22 cellular contexts compared by ENCODE assay signal in the genomic region with DNA sequence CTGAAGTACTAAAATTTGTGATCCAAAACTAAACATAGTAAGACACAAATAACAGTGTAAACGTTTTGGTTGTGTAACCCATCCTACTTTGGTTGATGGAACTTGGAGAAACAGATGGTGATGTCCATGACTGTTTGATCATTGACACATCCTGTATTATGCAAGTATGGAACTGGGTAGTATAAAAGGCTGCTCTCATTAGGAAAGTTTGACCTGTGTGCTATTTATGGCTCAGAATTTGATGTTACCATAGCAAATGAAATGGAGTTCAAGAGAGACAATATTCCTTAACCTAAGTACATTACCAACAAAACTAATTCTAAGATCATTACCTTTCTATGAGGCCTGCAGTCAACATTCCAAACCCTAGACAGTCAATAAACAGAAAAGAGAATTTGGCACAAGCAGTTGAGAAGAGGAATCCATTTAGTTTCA. TPM values are rescaled to one million over a fixed set of nuclear protein-coding genes. Genes with fewer than 3 reads are reported as not detected.
DNase-seq lines count a peak whose midpoint lies in the region; ATAC-seq and TF ChIP-seq lines count a peak whose summit lies in the region.
"Had no signal": no experiment of that assay in that cellular context is flagged by ENCODE, and none has a peak within 500 bp of the region (broad histone marks: within the 10 kb centered on the region; RNA-seq: fewer than 3 reads in every experiment).

No MANE protein-coding gene starts in this region.

- H3K27me3 ChIP-seq in breast epithelium (no peaks in the 10 kb centered on the region), PC-3 (ENCODE audit: low read length) (no peaks in the 10 kb centered on the region), endodermal cell (ENCODE audit: control insufficient read depth, insufficient read depth, low read length, poor library complexity, severe bottlenecking) (no peaks in the 10 kb centered on the region)

- H3K4me3 Mint-ChIP-seq in MCF 10A (ENCODE audit: unreplicated experiment) (no peak overlapping the region), endodermal cell (no peak overlapping the region)
- H3K4me3 Mint-ChIP-seq: activated T-cell treated with anti-CD3 and anti-CD28 coated beads, Interleukin-2, amount 50 U/mL, for 72 hours; GM23338; nephron; stimulated activated naive CD8-positive, alpha-beta T cell treated with anti-CD3 and anti-CD28 coated beads, Interleukin-15, Interleukin-2, amounts not matched to agents 100 ng/mL and 50 ng/mL, for 24 hours had no signal

- H3K9me3 ChIP-seq in breast epithelium, result no peaks in the 10 kb centered on the region
- H3K9me3 ChIP-seq in PC-3 (ENCODE audit: low read length), result no peaks in the 10 kb centered on the region
- H3K9me3 ChIP-seq in endodermal cell (ENCODE audit: control insufficient read depth, low read length), result no peaks in the 10 kb centered on the region

- H3K4me3 ChIP-seq in breast epithelium (no peak overlapping the region), PC-3 (ENCODE audit: low read length) (no peak overlapping the region), endodermal cell (ENCODE audit: low read length) (no peak overlapping the region)
- H3K4me3 ChIP-seq: GM23338, SK-N-MC had no signal

- H3K36me3 ChIP-seq in breast epithelium (no peaks in the 10 kb centered on the region), PC-3 (ENCODE audit: low read depth, low read length) (no peaks in the 10 kb centered on the region), endodermal cell (ENCODE audit: control insufficient read depth, insufficient read depth, low read length) (no peaks in the 10 kb centered on the region)

- no peak for TF ChIP-seq CTCF in MCF 10A (IDR thresholded peaks at IDR 0.05; ENCODE audit: unreplicated experiment)
- no peak for TF ChIP-seq CTCF in breast epithelium (IDR thresholded peaks at IDR 0.05)
- TF ChIP-seq CTCF in PC-3 (conservative IDR thresholded peaks at IDR 0.05; ENCODE audit: low read depth, low read length), result no peak
- TF ChIP-seq CTCF in endodermal cell (conservative IDR thresholded peaks at IDR 0.05), result no peak

- H3K27ac Mint-ChIP-seq in MCF 10A (ENCODE audit: low read depth, unreplicated experiment) (no peak overlapping the region), endodermal cell (no peak overlapping the region)
- H3K27ac Mint-ChIP-seq: activated T-cell treated with anti-CD3 and anti-CD28 coated beads, Interleukin-2, amount 50 U/mL, for 72 hours; GM23338; nephron; stimulated activated naive CD8-positive, alpha-beta T cell treated with anti-CD3 and anti-CD28 coated beads, Interleukin-15, Interleukin-2, amounts not matched to agents 100 ng/mL and 50 ng/mL, for 24 hours had no signal

- H3K79me2 ChIP-seq in PC-3 (ENCODE audit: low read length), result no peaks in the 10 kb centered on the region

- no peaks in the 10 kb centered on the region for H3K36me3 Mint-ChIP-seq in MCF 10A (ENCODE audit: insufficient read depth, unreplicated experiment)
- H3K36me3 Mint-ChIP-seq in endodermal cell (ENCODE audit: low read depth), result no peaks in the 10 kb centered on the region

- H4K20me1 ChIP-seq in PC-3 (ENCODE audit: low read length), result no peaks in the 10 kb centered on the region

- H3K27me3 Mint-ChIP-seq in MCF 10A (ENCODE audit: insufficient read depth, unreplicated experiment), result no peaks in the 10 kb centered on the region
- peaks cover 2% of the 10 kb centered on the region for H3K27me3 Mint-ChIP-seq in endodermal cell (ENCODE audit: insufficient read depth)
- H3K27me3 Mint-ChIP-seq: stimulated activated naive CD8-positive, alpha-beta T cell treated with anti-CD3 and anti-CD28 coated beads, Interleukin-15, Interleukin-2, amounts not matched to agents 100 ng/mL and 50 ng/mL, for 24 hours had no signal

- 0 out of 2 replicates have a peak overlapping the region, but pooled peaks have one; percentile 1 for H2AFZ ChIP-seq in PC-3 (ENCODE audit: low read length)
- H2AFZ ChIP-seq: GM23338 had no signal

- DNase-seq in MCF 10A (ENCODE audit: unreplicated experiment) (peak; percentile 47), breast epithelium (ENCODE audit: low spot score in 2 of 2) (no peak), PC-3 (peak; percentile 49), fibroblast of peridontal ligament (ENCODE audit: extremely low read depth) (peak; percentile 88), stromal cell of bone marrow (ENCODE audit: low read depth) (peak; percentile 44), endodermal cell (no peak), activated gamma-delta T cell (lab: John Stamatoyannopoulos, UW) (no peak)
- DNase-seq in activated T-cell treated with anti-CD3 and anti-CD28 coated beads, Interleukin-2, amount 50 U/mL, for 48 hours, result no peak
- DNase-seq: 8988T; activated CD4-positive, alpha-beta T cell treated with anti-CD3 and anti-CD28 coated beads, Interleukin-2, amount 50 U/mL, for 48 hours; activated T-cell treated with anti-CD3 and anti-CD28 coated beads, Interleukin-2, amount 50 U/mL, for 72 hours; central memory CD4-positive, alpha-beta T cell; COR-L47; effector CD4-positive, alpha-beta T cell; GDM1; NCI-H2029 treated with DMSO at 0.1 percent for 48 hours; NCI-H510A treated with DMSO at 0.1 percent for 48 hours; OCI-M1 had no signal

- H3K27ac ChIP-seq in breast epithelium, result no peak overlapping the region
- H3K27ac ChIP-seq in PC-3 (ENCODE audit: low read length), result no peak overlapping the region
- H3K27ac ChIP-seq in endodermal cell (ENCODE audit: low read depth, low read length), result no peak overlapping the region
- H3K27ac ChIP-seq: SK-N-MC had no signal

- no peaks in the 10 kb centered on the region for H3K9me2 ChIP-seq in PC-3 (replicated peaks; ENCODE audit: low read length)

- intact Hi-C loops in MCF 10A (cut with micrococcal nuclease), result no loop called here
- intact Hi-C loops in breast epithelium (cut with DNase I; ENCODE audit: low total_unique reads), result no loop called here
- intact Hi-C loops in PC-3 (cut with micrococcal nuclease), result no loop called here

- CTCF ChIA-PET in MCF 10A (lab: Yijun Ruan, JAX) (no interaction called here), PC-3 (lab: Charles Lee) (no interaction called here)

- H3K4me1 ChIP-seq in breast epithelium, result no peaks in the 10 kb centered on the region
- H3K4me1 ChIP-seq in PC-3 (ENCODE audit: insufficient read depth, low read length), result peaks cover 27% of the 10 kb centered on the region
- peaks cover 3% of the 10 kb centered on the region for H3K4me1 ChIP-seq in endodermal cell (ENCODE audit: control insufficient read depth, insufficient read depth, low read length)

- no peak overlapping the region for H3K4me2 ChIP-seq in PC-3 (ENCODE audit: low read length)
- H3K4me2 ChIP-seq: GM23338 had no signal

- no peak for ATAC-seq in PC-3
- ATAC-seq: activated T-cell treated with anti-CD3 and anti-CD28 coated beads, Interleukin-2, amount 50 U/mL, for 72 hours; GM23338 had no signal

- no peak for TF ChIP-seq POLR2A in breast epithelium (IDR thresholded peaks at IDR 0.05)

- H3F3A ChIP-seq in PC-3 (ENCODE audit: low read length, unreplicated experiment), result no peaks in the 10 kb centered on the region

- H3K9ac ChIP-seq in PC-3 (ENCODE audit: low read length) (no peak overlapping the region), endodermal cell (ENCODE audit: extremely low read depth, low read length, poor library complexity, severe bottlenecking) (no peak overlapping the region)

- peaks cover 7% of the 10 kb centered on the region for H3K9me3 Mint-ChIP-seq in MCF 10A (ENCODE audit: unreplicated experiment)
- H3K9me3 Mint-ChIP-seq in endodermal cell, result no peaks in the 10 kb centered on the region
- H3K9me3 Mint-ChIP-seq: GM23338, nephron had no signal

- POLR2A ChIA-PET in MCF 10A (lab: Yijun Ruan, JAX) (interaction anchor here (1.8 kb wide), 1 partner anchor 19 kb away, joined by 6 read pairs; no protein-coding TSS in a partner anchor), PC-3 (lab: Charles Lee; ENCODE audit: unreplicated experiment) (interaction anchor here (0.5 kb wide), 1 partner anchor 39 kb away, joined by 6 read pairs; no protein-coding TSS in a partner anchor)

- peaks cover 10% of the 10 kb centered on the region for H3K4me1 Mint-ChIP-seq in MCF 10A (ENCODE audit: insufficient read depth, unreplicated experiment)
- H3K4me1 Mint-ChIP-seq in endodermal cell, result peaks cover 43% of the 10 kb centered on the region
- H3K4me1 Mint-ChIP-seq: GM23338, nephron had no signal

- no TSS peak for BruUV-seq in MCF 10A (replicated peaks; lab: Mats Ljungman, UMichigan)
- no TSS peak for BruUV-seq in PC-3 (replicated peaks; lab: Mats Ljungman, UMichigan)

- WGBS in endodermal cell (ENCODE audit: insufficient coverage in 1 of 2, insufficient read length in 1 of 2), 2 experiments, result 57 to 81% methylated on average over 1 of the region's 1 CpG

RNA-seq across cellular contexts. Expression of gene DKK1, which starts 39.9 kb away (rescaled TPM):
- total RNA-seq in MCF 10A (2022) (31.8 and 37.4 TPM in 2 replicates), breast epithelium (100 to 1,000 TPM in 1 of 3 donors, 1 to 10 TPM in 2; 2.0 to 142 (median 3.3) TPM), PC-3 (2014; rRNA removed) (1,187 and 1,592 TPM in 2 replicates), endodermal cell (10 to 100 TPM; 12.0 to 28.9 TPM)
- 62.6 TPM for polyA plus RNA-seq in endodermal cell (2013, experiment 1 of 2)
- 53.1 TPM for polyA plus RNA-seq in endodermal cell (2013, experiment 2 of 2)
- total RNA-seq: activated T-cell treated with anti-CD3 and anti-CD28 coated beads, Interleukin-2, amount 50 U/mL, for 72 hours; GM23338 had no signal

Comparison
In these comparisons a context has a peak if more than half of its experiments do, and no peak if none do; other contexts are left out.
1. DNase-seq: peak in MCF 10A (single experiment), PC-3 (single experiment), fibroblast of peridontal ligament (single experiment) and stromal cell of bone marrow (single experiment); none in breast epithelium (0 of 2), activated T-cell treated with anti-CD3 and anti-CD28 coated beads, Interleukin-2, amount 50 U/mL, for 48 hours (0 of 2), endodermal cell (single experiment) and activated gamma-delta T cell (single experiment).